10 cellular contexts compared by ENCODE assay signal in the genomic region with DNA sequence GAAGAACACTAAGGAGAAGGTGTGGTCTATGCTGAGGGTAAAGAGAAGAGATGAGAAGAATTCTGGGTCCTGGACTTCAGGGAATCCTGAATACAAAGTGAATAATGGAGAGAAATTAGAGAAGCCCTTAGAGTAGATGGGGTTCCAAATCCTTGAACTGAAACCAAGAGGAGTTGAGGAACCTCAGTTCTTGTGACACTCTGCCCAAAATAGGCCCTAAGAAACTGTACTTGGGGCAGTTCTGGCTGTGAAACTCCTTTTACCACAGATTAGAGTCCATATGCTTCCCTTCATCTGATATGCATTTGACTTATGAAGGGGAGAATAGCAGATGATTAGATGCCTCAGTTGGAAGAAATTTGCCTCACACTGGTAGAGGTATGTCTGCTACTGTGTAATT. TPM values are rescaled to one million over a fixed set of nuclear protein-coding genes. Genes with fewer than 3 reads are reported as not detected.
A peak's percentile ranks its signal among the peaks of the same experiment; 100 is the strongest.
DNase-seq lines count a peak whose midpoint lies in the region; ATAC-seq and TF ChIP-seq lines count a peak whose summit lies in the region.
"Had no signal": no experiment of that assay in that cellular context is flagged by ENCODE, and none has a peak within 500 bp of the region (broad histone marks: within the 10 kb centered on the region; RNA-seq: fewer than 3 reads in every experiment).

No MANE protein-coding gene starts in this region.

- TF ChIP-seq CTCF in SK-N-SH (IDR thresholded peaks at IDR 0.05) (no peak), gastrocnemius medialis (IDR thresholded peaks at IDR 0.05 in 4 of 5, conservative IDR thresholded peaks at IDR 0.05 in 1 of 5) (no peak), suprapubic skin (IDR thresholded peaks at IDR 0.05) (no peak)

- no peaks in the 10 kb centered on the region for H3K9me2 ChIP-seq in SK-N-SH

- DNase-seq in SK-N-SH (no peak), gastrocnemius medialis (no peak), GDM1 (lab: John Stamatoyannopoulos, UW) (no peak), NCI-H1105 treated with DMSO at 0.1 percent for 48 hours (lab: John Stamatoyannopoulos, UW) (no peak), suprapubic skin (ENCODE audit: low spot score in 2 of 2) (no peak), NCI-H2029 treated with DMSO at 0.1 percent for 48 hours (lab: John Stamatoyannopoulos, UW) (no peak)
- DNase-seq: NCI-H446, nephron progenitor cell had no signal

- H3K27me3 ChIP-seq in SK-N-SH (ENCODE audit: insufficient read depth) (no peaks in the 10 kb centered on the region; the same call in 1 of the 2 replicates), gastrocnemius medialis (no peaks in the 10 kb centered on the region), suprapubic skin (no peaks in the 10 kb centered on the region)

- H2AFZ ChIP-seq in SK-N-SH (ENCODE audit: low read depth) = no peak overlapping the region

- H3K79me2 ChIP-seq in SK-N-SH (ENCODE audit: insufficient read depth) = no peaks in the 10 kb centered on the region

- ATAC-seq in GM19035 (IDR thresholded peaks at IDR 0.05; ENCODE audit: unreplicated experiment) = peak; percentile 39
- ATAC-seq in HG02763 (IDR thresholded peaks at IDR 0.05; ENCODE audit: unreplicated experiment) = peak; percentile 40
- ATAC-seq in gastrocnemius medialis = no peak

- no peak overlapping the region for H3K9ac ChIP-seq in SK-N-SH

- H3K4me3 ChIP-seq in SK-N-SH (ENCODE audit: low read depth in 2 of 2, low read length in 1 of 2) (no peak overlapping the region), gastrocnemius medialis (no peak overlapping the region), suprapubic skin (no peak overlapping the region)

- no peak for TF ChIP-seq RAD21 in SK-N-SH (IDR thresholded peaks at IDR 0.05; ENCODE audit: low read length)

- H3K4me2 ChIP-seq in SK-N-SH = no peak overlapping the region

- CTCF ChIA-PET in SK-N-SH (lab: Yijun Ruan, JAX) = interaction anchor here (1.1 to 14.7 kb wide), 9 partner anchors 12 to 362 kb away, joined by 3 to 428 read pairs (median 5); no protein-coding TSS in a partner anchor

- POLR2A ChIA-PET in SK-N-SH (lab: Yijun Ruan, JAX) = no interaction called here

- no peaks in the 10 kb centered on the region for H4K20me1 ChIP-seq in SK-N-SH (ENCODE audit: insufficient read depth)

- H3K36me3 ChIP-seq in SK-N-SH (replicated peaks in 1 of 2; ENCODE audit: control insufficient read depth in 1 of 2, insufficient read depth in 2 of 2, low read length in 1 of 2) = no peaks in the 10 kb centered on the region
- H3K36me3 ChIP-seq in gastrocnemius medialis = no peaks in the 10 kb centered on the region
- no peaks in the 10 kb centered on the region for H3K36me3 ChIP-seq in suprapubic skin

- H3K9me3 ChIP-seq in SK-N-SH (no peaks in the 10 kb centered on the region), gastrocnemius medialis (no peaks in the 10 kb centered on the region), suprapubic skin (no peaks in the 10 kb centered on the region)

- in situ Hi-C loops in gastrocnemius medialis (cut with MboI; ENCODE audit: low sequenced_read_pairs in 4 of 4) = no loop called here

- TF ChIP-seq EP300 in SK-N-SH (IDR thresholded peaks at IDR 0.05; ENCODE audit: borderline replicate concordance in 1 of 2, low read depth in 1 of 2, low read length in 1 of 2) (peak in 1 of 2 experiments; percentile 31; a peak in 1 of 4 replicates), suprapubic skin (IDR thresholded peaks at IDR 0.05) (no peak)

- H3K27ac ChIP-seq in SK-N-SH (ENCODE audit: low read depth in 2 of 2, low read length in 1 of 2) (peak overlapping the region in 1 of 2 experiments; percentile 88; a peak in 2 of 4 replicates), gastrocnemius medialis (peak overlapping the region; percentile 62 to 73 (median 68)), suprapubic skin (no peak overlapping the region)

- peaks cover 28% of the 10 kb centered on the region for H3F3A ChIP-seq in SK-N-SH (replicated peaks; ENCODE audit: insufficient read depth)

- H3K4me1 ChIP-seq in SK-N-SH (ENCODE audit: control insufficient read depth in 1 of 2, insufficient read depth in 2 of 2, low read depth in 1 of 2, low read length in 1 of 2) = peaks cover 49 to 59% of the 10 kb centered on the region in 2 experiments; a peak in 3 of 4 replicates
- peaks cover 19 to 25% of the 10 kb centered on the region in 2 donors for H3K4me1 ChIP-seq in gastrocnemius medialis
- peaks cover 57% of the 10 kb centered on the region for H3K4me1 ChIP-seq in suprapubic skin

- intact Hi-C loops in gastrocnemius medialis (cut with DNase I; ENCODE audit: low total_unique reads) = no loop called here

- TF ChIP-seq POLR2A in gastrocnemius medialis (IDR thresholded peaks at IDR 0.05) = no peak
- TF ChIP-seq POLR2A in suprapubic skin (IDR thresholded peaks at IDR 0.05) = no peak

TF ChIP-seq in SK-N-SH, 30 proteins besides CTCF, POLR2A, EP300 and RAD21:
- TF ChIP-seq RXRA (IDR thresholded peaks at IDR 0.05; ENCODE audit: borderline replicate concordance, low read depth) (no peak), TAF1 (IDR thresholded peaks at IDR 0.05; ENCODE audit: borderline replicate concordance, low read depth, low read length) (no peak), GATA2 (CRISPR knock-in tag; IDR thresholded peaks at IDR 0.05) (peak; percentile 37; the same call in 1 of the 2 replicates), RCOR1 (IDR thresholded peaks at IDR 0.05; ENCODE audit: low read length) (peak; percentile 27; the same call in 1 of the 2 replicates)
- TF ChIP-seq, protein P1, sequence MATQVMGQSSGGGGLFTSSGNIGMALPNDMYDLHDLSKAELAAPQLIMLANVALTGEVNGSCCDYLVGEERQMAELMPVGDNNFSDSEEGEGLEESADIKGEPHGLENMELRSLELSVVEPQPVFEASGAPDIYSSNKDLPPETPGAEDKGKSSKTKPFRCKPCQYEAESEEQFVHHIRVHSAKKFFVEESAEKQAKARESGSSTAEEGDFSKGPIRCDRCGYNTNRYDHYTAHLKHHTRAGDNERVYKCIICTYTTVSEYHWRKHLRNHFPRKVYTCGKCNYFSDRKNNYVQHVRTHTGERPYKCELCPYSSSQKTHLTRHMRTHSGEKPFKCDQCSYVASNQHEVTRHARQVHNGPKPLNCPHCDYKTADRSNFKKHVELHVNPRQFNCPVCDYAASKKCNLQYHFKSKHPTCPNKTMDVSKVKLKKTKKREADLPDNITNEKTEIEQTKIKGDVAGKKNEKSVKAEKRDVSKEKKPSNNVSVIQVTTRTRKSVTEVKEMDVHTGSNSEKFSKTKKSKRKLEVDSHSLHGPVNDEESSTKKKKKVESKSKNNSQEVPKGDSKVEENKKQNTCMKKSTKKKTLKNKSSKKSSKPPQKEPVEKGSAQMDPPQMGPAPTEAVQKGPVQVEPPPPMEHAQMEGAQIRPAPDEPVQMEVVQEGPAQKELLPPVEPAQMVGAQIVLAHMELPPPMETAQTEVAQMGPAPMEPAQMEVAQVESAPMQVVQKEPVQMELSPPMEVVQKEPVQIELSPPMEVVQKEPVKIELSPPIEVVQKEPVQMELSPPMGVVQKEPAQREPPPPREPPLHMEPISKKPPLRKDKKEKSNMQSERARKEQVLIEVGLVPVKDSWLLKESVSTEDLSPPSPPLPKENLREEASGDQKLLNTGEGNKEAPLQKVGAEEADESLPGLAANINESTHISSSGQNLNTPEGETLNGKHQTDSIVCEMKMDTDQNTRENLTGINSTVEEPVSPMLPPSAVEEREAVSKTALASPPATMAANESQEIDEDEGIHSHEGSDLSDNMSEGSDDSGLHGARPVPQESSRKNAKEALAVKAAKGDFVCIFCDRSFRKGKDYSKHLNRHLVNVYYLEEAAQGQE (IDR thresholded peaks at IDR 0.05; ENCODE audit: low read depth, low read length) = no peak
TF ChIP-seq in SK-N-SH: peak in this region for 2.

RNA-seq across cellular contexts. Expression of a gene that starts 19.0 kb away (rescaled TPM):
- 9.5 and 15.6 TPM in 2 replicates for polyA plus RNA-seq in SK-N-SH (2012; rRNA removed)
- polyA plus RNA-seq in SK-N-SH (2012; cell fraction: cytosol; rRNA removed) = 12.5 and 13.4 TPM in 2 replicates
- 16.9 and 22.4 TPM in 2 replicates for polyA plus RNA-seq in SK-N-SH (2012; cell fraction: nucleus; rRNA removed)
- total RNA-seq in gastrocnemius medialis (1 to 10 TPM; 4.9 to 8.7 (median 6.2) TPM), suprapubic skin (10 to 100 TPM; 44.3 to 66.0 (median 57.5) TPM)

Comparison
In these comparisons a context has a peak if more than half of its experiments do, and no peak if none do; other contexts are left out.
1. ATAC-seq: peak in GM19035 (single experiment) and HG02763 (single experiment); none in gastrocnemius medialis (0 of 2).
2. RNA of a gene that starts 19.0 kb away (total RNA-seq): 44.3 to 66.0 TPM in suprapubic skin; 4.9 to 8.7 TPM in gastrocnemius medialis; every median in the first group is over 4 times any median in the second.